Comparison of ENCODE assay signal across 36 cellular contexts in genomic region chr4:155338196-155338595, GRCh38.
"Had no signal": no experiment of that assay in that cellular context is flagged by ENCODE, and none has a peak within 500 bp of the region (broad histone marks: within the 10 kb centered on the region; RNA-seq: fewer than 3 reads in every experiment).

No MANE protein-coding gene starts in this region.

- H3K9me3 Mint-ChIP-seq: activated CD4-positive, alpha-beta memory T cell treated with anti-CD3 and anti-CD28 coated beads, Interleukin-2, amount 10 ng/mL, durations not matched to agents 7 days and 5 days; activated naive CD4-positive, alpha-beta T cell treated with anti-CD3 and anti-CD28 coated beads, Interleukin-2, amount 10 ng/mL, durations not matched to agents 7 days and 5 days; activated naive CD4-positive, alpha-beta T cell treated with anti-CD3 and anti-CD28 coated beads, Interleukin-2, amount 50 U/mL, for 24 hours; activated T-cell treated with anti-CD3 and anti-CD28 coated beads, Interleukin-2, amount 50 U/mL, for 24 hours; activated T-helper 2 cell treated with anti-CD3 and anti-CD28 coated beads, Interferon-gamma antibody, Interleukin-2, Interleukin-4, amounts not matched to agents 10 μg/mL and 5 μg/mL and 100 μg/mL, durations not matched to agents 14 hours and 24 hours and 36 hours; T-helper 2 cell treated with Interferon-gamma antibody and Interleukin-4, amounts not matched to agents 5 μg/mL and 100 μg/mL, for 36 hours had no signal

- H3K27me3 ChIP-seq: ascending aorta, cardiac muscle cell had no signal

- ATAC-seq: activated CD8-positive, alpha-beta memory T cell treated with anti-CD3 and anti-CD28 coated beads, Interleukin-2, amount 10 ng/mL, durations not matched to agents 7 days and 5 days; activated CD8-positive, alpha-beta T cell treated with anti-CD3 and anti-CD28 coated beads, Interleukin-2, amount 10 ng/mL, durations not matched to agents 7 days and 5 days; activated naive CD8-positive, alpha-beta T cell treated with anti-CD3 and anti-CD28 coated beads, Interleukin-2, amount 50 U/mL, for 24 hours; T-cell; T-helper 17 cell had no signal

- H3K27ac Mint-ChIP-seq: activated B cell treated with CpG ODN at 0.5 μM for 24 hours; activated CD4-positive, alpha-beta memory T cell treated with anti-CD3 and anti-CD28 coated beads, Interleukin-2, amount 10 ng/mL, durations not matched to agents 7 days and 5 days; activated CD4-positive, alpha-beta T cell treated with anti-CD3 and anti-CD28 coated beads, Interleukin-2, amount 10 ng/mL, durations not matched to agents 24 days and 14 days; activated CD8-positive, alpha-beta memory T cell treated with anti-CD3 and anti-CD28 coated beads, Interleukin-2, amount 10 ng/mL, durations not matched to agents 7 days and 5 days; activated CD8-positive, alpha-beta T cell treated with anti-CD3 and anti-CD28 coated beads, Interleukin-2, amount 10 ng/mL, durations not matched to agents 7 days and 5 days; activated naive CD4-positive, alpha-beta T cell treated with anti-CD3 and anti-CD28 coated beads, Interleukin-2, amount 10 ng/mL, durations not matched to agents 7 days and 5 days; activated naive CD4-positive, alpha-beta T cell treated with anti-CD3 and anti-CD28 coated beads, Interleukin-2, amount 50 U/mL, for 24 hours; activated naive CD8-positive, alpha-beta T cell; activated naive CD8-positive, alpha-beta T cell treated with anti-CD3 and anti-CD28 coated beads, Interleukin-2, amount 10 ng/mL, durations not matched to agents 7 days and 5 days; activated naive CD8-positive, alpha-beta T cell treated with anti-CD3 and anti-CD28 coated beads, Interleukin-2, amount 50 U/mL, for 24 hours; activated T-cell treated with anti-CD3 and anti-CD28 coated beads, Interleukin-2, amount 50 U/mL, for 24 hours; activated T-helper 2 cell treated with anti-CD3 and anti-CD28 coated beads, Interferon-gamma antibody, Interleukin-2, Interleukin-4, amounts not matched to agents 10 μg/mL and 5 μg/mL and 100 μg/mL, durations not matched to agents 14 hours and 24 hours and 36 hours; brain; T-cell; T-helper 17 cell; T-helper 2 cell treated with Interferon-gamma antibody and Interleukin-4, amounts not matched to agents 5 μg/mL and 100 μg/mL, for 36 hours had no signal

- H3K27ac ChIP-seq: ascending aorta, cardiac muscle cell, VCaP had no signal

- H3K4me1 ChIP-seq: ascending aorta had no signal

- FAIRE-seq: bronchial epithelial cell, TTC549 had no signal

- DNase-seq: activated B cell treated with CpG ODN at 0.5 μM for 24 hours; activated CD4-positive, alpha-beta memory T cell treated with anti-CD3 and anti-CD28 coated beads, Interleukin-2, amount 10 ng/mL, durations not matched to agents 7 days and 5 days; activated CD4-positive, alpha-beta T cell treated with anti-CD3 and anti-CD28 coated beads for 4 hours; activated CD4-positive, alpha-beta T cell treated with anti-CD3 and anti-CD28 coated beads, Interleukin-2, amount 10 ng/mL, durations not matched to agents 24 days and 14 days; activated CD4-positive, alpha-beta T cell treated with anti-CD3 and anti-CD28 coated beads, Interleukin-2, amount 50 U/mL, for 1 hour; activated CD4-positive, alpha-beta T cell treated with anti-CD3 and anti-CD28 coated beads, Interleukin-2, amount 50 U/mL, for 4 hours; activated CD4-positive, CD25-positive, alpha-beta regulatory T cell treated with anti-CD3 and anti-CD28 coated beads, Interleukin-2, amount 50 U/mL, for 72 hours; activated CD8-positive, alpha-beta memory T cell treated with anti-CD3 and anti-CD28 coated beads for 24 hours; activated CD8-positive, alpha-beta memory T cell treated with anti-CD3 and anti-CD28 coated beads, Interleukin-2, amount 10 ng/mL, durations not matched to agents 7 days and 5 days; activated CD8-positive, alpha-beta memory T cell treated with anti-CD3 and anti-CD28 coated beads, Interleukin-2, amount 50 U/mL, for 48 hours; activated CD8-positive, alpha-beta T cell treated with anti-CD3 and anti-CD28 coated beads, Interleukin-2, amount 10 ng/mL, durations not matched to agents 7 days and 5 days; activated effector memory CD4-positive, alpha-beta T cell treated with Interleukin-2 at 50 U/mL for 16 hours; activated gamma-delta T cell; activated naive CD4-positive, alpha-beta T cell treated with anti-CD3 and anti-CD28 coated beads, Interleukin-2, amount 10 ng/mL, durations not matched to agents 7 days and 5 days; activated naive CD4-positive, alpha-beta T cell treated with Interleukin-2 at 50 U/mL for 16 hours; activated naive CD8-positive, alpha-beta T cell treated with anti-CD3 and anti-CD28 coated beads, Interleukin-2, amount 10 ng/mL, durations not matched to agents 7 days and 5 days; activated naive CD8-positive, alpha-beta T cell treated with anti-CD3 and anti-CD28 coated beads, Interleukin-2, amount 50 U/mL, for 24 hours; activated T-cell treated with anti-CD3 and anti-CD28 coated beads, Interleukin-2, amount 50 U/mL, for 24 hours; activated T-cell treated with anti-CD3 and anti-CD28 coated beads, Interleukin-2, amount 50 U/mL, for 48 hours; amygdala; anterior cingulate cortex; caudate nucleus; T-cell; T-helper 17 cell; T-helper 9 cell had no signal

- H3K36me3 Mint-ChIP-seq: activated CD8-positive, alpha-beta memory T cell treated with anti-CD3 and anti-CD28 coated beads, Interleukin-2, amount 10 ng/mL, durations not matched to agents 7 days and 5 days; activated naive CD4-positive, alpha-beta T cell treated with anti-CD3 and anti-CD28 coated beads, Interleukin-2, amount 10 ng/mL, durations not matched to agents 7 days and 5 days; activated naive CD4-positive, alpha-beta T cell treated with anti-CD3 and anti-CD28 coated beads, Interleukin-2, amount 50 U/mL, for 24 hours; activated naive CD8-positive, alpha-beta T cell treated with anti-CD3 and anti-CD28 coated beads, Interleukin-2, amount 10 ng/mL, durations not matched to agents 7 days and 5 days had no signal

- H3K36me3 ChIP-seq: ascending aorta, cardiac muscle cell had no signal

- H3K4me1 Mint-ChIP-seq: activated B cell treated with CpG ODN at 0.5 μM for 24 hours; activated CD4-positive, alpha-beta memory T cell treated with anti-CD3 and anti-CD28 coated beads, Interleukin-2, amount 10 ng/mL, durations not matched to agents 7 days and 5 days; activated CD4-positive, alpha-beta T cell treated with anti-CD3 and anti-CD28 coated beads, Interleukin-2, amount 10 ng/mL, durations not matched to agents 24 days and 14 days; activated CD8-positive, alpha-beta memory T cell treated with anti-CD3 and anti-CD28 coated beads, Interleukin-2, amount 10 ng/mL, durations not matched to agents 7 days and 5 days; activated naive CD4-positive, alpha-beta T cell treated with anti-CD3 and anti-CD28 coated beads, Interleukin-2, amount 10 ng/mL, durations not matched to agents 7 days and 5 days; activated naive CD4-positive, alpha-beta T cell treated with anti-CD3 and anti-CD28 coated beads, Interleukin-2, amount 50 U/mL, for 24 hours; activated naive CD8-positive, alpha-beta T cell treated with anti-CD3 and anti-CD28 coated beads, Interleukin-2, amount 10 ng/mL, durations not matched to agents 7 days and 5 days; activated naive CD8-positive, alpha-beta T cell treated with anti-CD3 and anti-CD28 coated beads, Interleukin-2, amount 50 U/mL, for 24 hours; brain; central memory CD8-positive, alpha-beta T cell; T-cell; T-helper 17 cell had no signal

- H3K27me3 Mint-ChIP-seq: activated naive CD4-positive, alpha-beta T cell treated with anti-CD3 and anti-CD28 coated beads, Interleukin-2, amount 10 ng/mL, durations not matched to agents 7 days and 5 days; activated naive CD8-positive, alpha-beta T cell treated with anti-CD3 and anti-CD28 coated beads, Interleukin-2, amount 10 ng/mL, durations not matched to agents 7 days and 5 days; brain; T-helper 17 cell had no signal

- H3K4me3 Mint-ChIP-seq: activated B cell treated with CpG ODN at 0.5 μM for 24 hours; activated CD4-positive, alpha-beta memory T cell treated with anti-CD3 and anti-CD28 coated beads, Interleukin-2, amount 10 ng/mL, durations not matched to agents 7 days and 5 days; activated CD4-positive, alpha-beta T cell treated with anti-CD3 and anti-CD28 coated beads, Interleukin-2, amount 10 ng/mL, durations not matched to agents 24 days and 14 days; activated CD8-positive, alpha-beta memory T cell treated with anti-CD3 and anti-CD28 coated beads, Interleukin-2, amount 10 ng/mL, durations not matched to agents 7 days and 5 days; activated CD8-positive, alpha-beta T cell treated with anti-CD3 and anti-CD28 coated beads, Interleukin-2, amount 10 ng/mL, durations not matched to agents 7 days and 5 days; activated naive CD4-positive, alpha-beta T cell treated with anti-CD3 and anti-CD28 coated beads, Interleukin-2, amount 10 ng/mL, durations not matched to agents 7 days and 5 days; activated naive CD4-positive, alpha-beta T cell treated with anti-CD3 and anti-CD28 coated beads, Interleukin-2, amount 50 U/mL, for 24 hours; activated naive CD8-positive, alpha-beta T cell; activated naive CD8-positive, alpha-beta T cell treated with anti-CD3 and anti-CD28 coated beads, Interleukin-2, amount 10 ng/mL, durations not matched to agents 7 days and 5 days; activated naive CD8-positive, alpha-beta T cell treated with anti-CD3 and anti-CD28 coated beads, Interleukin-2, amount 50 U/mL, for 24 hours; activated T-cell treated with anti-CD3 and anti-CD28 coated beads, Interleukin-2, amount 50 U/mL, for 24 hours; brain; central memory CD8-positive, alpha-beta T cell; T-cell; T-helper 17 cell; T-helper 2 cell treated with Interferon-gamma antibody and Interleukin-4, amounts not matched to agents 5 μg/mL and 100 μg/mL, for 36 hours had no signal

- H3K9me3 ChIP-seq: ascending aorta had no signal

- H3K4me3 ChIP-seq: ascending aorta, cardiac muscle cell had no signal
